Comparison of ENCODE assay signal across 20 cellular contexts in genomic region chr17:27797390-27798091, GRCh38. TPM values are rescaled to one million over a fixed set of nuclear protein-coding genes. Genes with fewer than 3 reads are reported as not detected.
DNase-seq lines count a peak whose midpoint lies in the region; ATAC-seq lines count a peak whose summit lies in the region.
"Had no signal": no experiment of that assay in that cellular context is flagged by ENCODE, and none has a peak within 500 bp of the region (broad histone marks: within the 10 kb centered on the region; RNA-seq: fewer than 3 reads in every experiment).

No MANE protein-coding gene starts in this region.

- intact Hi-C loops in naive thymus-derived CD4-positive, alpha-beta T cell (cut with micrococcal nuclease) = no loop called here

- CTCF ChIA-PET in naive thymus-derived CD4-positive, alpha-beta T cell (lab: Charles Lee) = no interaction called here

- POLR2A ChIA-PET in naive thymus-derived CD4-positive, alpha-beta T cell (lab: Charles Lee) = no interaction called here

- no peak overlapping the region for H3K4me3 ChIP-seq in naive thymus-derived CD4-positive, alpha-beta T cell (ENCODE audit: low read length)
- H3K4me3 ChIP-seq: adrenal gland, left lung, pancreas had no signal

- peaks cover 8% of the 10 kb centered on the region for H3K4me1 Mint-ChIP-seq in stimulated activated naive CD8-positive, alpha-beta T cell treated with anti-CD3 and anti-CD28 coated beads, Interleukin-15, amount 100 ng/mL, for 72 hours
- peaks cover 3 to 14% (median 6%) of the 10 kb centered on the region in 7 donors for H3K4me1 Mint-ChIP-seq in naive thymus-derived CD4-positive, alpha-beta T cell

- no peak overlapping the region for H3K27ac ChIP-seq in naive thymus-derived CD4-positive, alpha-beta T cell (ENCODE audit: low read depth, low read length)
- H3K27ac ChIP-seq: adrenal gland, left lung, pancreas had no signal

- H3K9me3 ChIP-seq in naive thymus-derived CD4-positive, alpha-beta T cell (ENCODE audit: control insufficient read depth in 2 of 3, low read length in 3 of 3) = no peaks in the 10 kb centered on the region
- H3K9me3 ChIP-seq: adrenal gland, left lung, pancreas had no signal

- peak; percentile 48 for ATAC-seq in stimulated activated naive CD8-positive, alpha-beta T cell treated with anti-CD3 and anti-CD28 coated beads, Interleukin-15, amount 100 ng/mL, for 72 hours
- no peak for ATAC-seq in stimulated activated naive CD8-positive, alpha-beta T cell treated with anti-CD3 and anti-CD28 coated beads, Interleukin-15, Interleukin-2, amounts not matched to agents 100 U/mL and 50 U/mL, for 24 hours
- ATAC-seq in GM18909 (IDR thresholded peaks at IDR 0.05; ENCODE audit: poor library complexity, unreplicated experiment) = no peak
- no peak for ATAC-seq in GM18870 (IDR thresholded peaks at IDR 0.05; ENCODE audit: unreplicated experiment)
- ATAC-seq in naive thymus-derived CD4-positive, alpha-beta T cell = no peak
- ATAC-seq: left lung, Panc1, pancreas had no signal

- no peaks in the 10 kb centered on the region for H3K4me1 ChIP-seq in naive thymus-derived CD4-positive, alpha-beta T cell (ENCODE audit: control insufficient read depth in 2 of 2, insufficient read depth in 2 of 2, low read length in 2 of 2)

- H3K4me3 Mint-ChIP-seq in stimulated activated naive CD8-positive, alpha-beta T cell treated with anti-CD3 and anti-CD28 coated beads, Interleukin-15, amount 100 ng/mL, for 72 hours = no peak overlapping the region
- no peak overlapping the region for H3K4me3 Mint-ChIP-seq in naive thymus-derived CD4-positive, alpha-beta T cell
- H3K4me3 Mint-ChIP-seq: activated T-helper 1 cell treated with anti-CD3 and anti-CD28 coated beads, Interleukin-12 subunit alpha, Interleukin-12 subunit beta, Interleukin-2, Interleukin-4 antibody, amounts not matched to agents 30 ng/mL and 10 ng/mL and 1 ng/mL, durations not matched to agents 14 hours and 24 hours and 36 hours had no signal

- H3K9me3 Mint-ChIP-seq in stimulated activated naive CD8-positive, alpha-beta T cell treated with anti-CD3 and anti-CD28 coated beads, Interleukin-15, amount 100 ng/mL, for 72 hours = no peaks in the 10 kb centered on the region
- peaks cover 0 to 2% (median 0%) of the 10 kb centered on the region in 11 donors for H3K9me3 Mint-ChIP-seq in naive thymus-derived CD4-positive, alpha-beta T cell
- H3K9me3 Mint-ChIP-seq: activated T-helper 1 cell treated with anti-CD3 and anti-CD28 coated beads, Interleukin-12 subunit alpha, Interleukin-12 subunit beta, Interleukin-2, Interleukin-4 antibody, amounts not matched to agents 30 ng/mL and 10 ng/mL and 1 ng/mL, durations not matched to agents 14 hours and 24 hours and 36 hours had no signal

- peaks cover 45% of the 10 kb centered on the region for H3K27me3 Mint-ChIP-seq in stimulated activated naive CD8-positive, alpha-beta T cell treated with anti-CD3 and anti-CD28 coated beads, Interleukin-15, amount 100 ng/mL, for 72 hours
- H3K27me3 Mint-ChIP-seq in naive thymus-derived CD4-positive, alpha-beta T cell = peaks cover 30 to 49% (median 37%) of the 10 kb centered on the region in 5 donors

- no peak for DNase-seq in stimulated activated naive CD8-positive, alpha-beta T cell treated with anti-CD3 and anti-CD28 coated beads, Interleukin-15, amount 100 ng/mL, for 72 hours
- no peak for DNase-seq in stimulated activated naive CD8-positive, alpha-beta T cell treated with anti-CD3 and anti-CD28 coated beads, Interleukin-15, Interleukin-2, amounts not matched to agents 100 U/mL and 50 U/mL, for 24 hours
- DNase-seq in SW480 (ENCODE audit: low spot score) (peak; percentile 97), kidney tubule cell (ENCODE audit: low spot score) (peak; percentile 57)
- DNase-seq in activated T-cell treated with anti-CD3 and anti-CD28 coated beads, Interleukin-2, amount 50 U/mL, for 1 hour = no peak
- no peak for DNase-seq in naive thymus-derived CD4-positive, alpha-beta T cell
- DNase-seq: activated CD4-positive, alpha-beta T cell treated with anti-CD3 and anti-CD28 coated beads, Interleukin-2, amount 50 U/mL, for 48 hours; adrenal gland; caudate nucleus; CD4-positive, CD25-positive, alpha-beta regulatory T cell; effector memory CD4-positive, alpha-beta T cell; EL; H7; left lung; NCI-H2081 treated with DMSO at 0.1 percent for 48 hours; pancreas had no signal

- H3K27ac Mint-ChIP-seq in stimulated activated naive CD8-positive, alpha-beta T cell treated with anti-CD3 and anti-CD28 coated beads, Interleukin-15, amount 100 ng/mL, for 72 hours = no peak overlapping the region
- H3K27ac Mint-ChIP-seq in naive thymus-derived CD4-positive, alpha-beta T cell = no peak overlapping the region
- H3K27ac Mint-ChIP-seq: activated T-helper 1 cell treated with anti-CD3 and anti-CD28 coated beads, Interleukin-12 subunit alpha, Interleukin-12 subunit beta, Interleukin-2, Interleukin-4 antibody, amounts not matched to agents 30 ng/mL and 10 ng/mL and 1 ng/mL, durations not matched to agents 14 hours and 24 hours and 36 hours; CD4-positive, CD25-positive, alpha-beta regulatory T cell had no signal

- peaks cover 0 to 10% (median 0%) of the 10 kb centered on the region in 5 donors for H3K36me3 Mint-ChIP-seq in naive thymus-derived CD4-positive, alpha-beta T cell
- H3K36me3 Mint-ChIP-seq: CD4-positive, CD25-positive, alpha-beta regulatory T cell had no signal

- H3K36me3 ChIP-seq in naive thymus-derived CD4-positive, alpha-beta T cell (ENCODE audit: control insufficient read depth in 2 of 3, insufficient read depth in 3 of 3, low read length in 3 of 3) = no peaks in the 10 kb centered on the region
- H3K36me3 ChIP-seq: adrenal gland, left lung, pancreas had no signal

- H3K27me3 ChIP-seq in naive thymus-derived CD4-positive, alpha-beta T cell (ENCODE audit: control insufficient read depth in 2 of 2, insufficient read depth in 2 of 2, low read length in 2 of 2) = no peaks in the 10 kb centered on the region
- H3K27me3 ChIP-seq: adrenal gland had no signal

RNA-seq across cellular contexts. Expression of gene NOS2, which starts 2.8 kb away (rescaled TPM):
- total RNA-seq in naive thymus-derived CD4-positive, alpha-beta T cell = under 1 TPM in 3 of 5 experiments, not detected in 2; 0.11 to 0.30 (median 0.16) TPM
- not detected for polyA plus RNA-seq in naive thymus-derived CD4-positive, alpha-beta T cell
- total RNA-seq: activated T-helper 1 cell treated with anti-CD3 and anti-CD28 coated beads, Interleukin-12 subunit alpha, Interleukin-12 subunit beta, Interleukin-2, Interleukin-4 antibody, amounts not matched to agents 30 ng/mL and 10 ng/mL and 1 ng/mL, durations not matched to agents 14 hours and 24 hours and 36 hours had no signal
- polyA plus RNA-seq: CD4-positive, CD25-positive, alpha-beta regulatory T cell had no signal

Comparison
In these comparisons a context has a peak if more than half of its experiments do, and no peak if none do; other contexts are left out.
1. DNase-seq: peak in SW480 (single experiment) and kidney tubule cell (single experiment); none in stimulated activated naive CD8-positive, alpha-beta T cell treated with anti-CD3 and anti-CD28 coated beads, Interleukin-15, amount 100 ng/mL, for 72 hours (0 of 2), stimulated activated naive CD8-positive, alpha-beta T cell treated with anti-CD3 and anti-CD28 coated beads, Interleukin-15, Interleukin-2, amounts not matched to agents 100 U/mL and 50 U/mL, for 24 hours (single experiment), activated T-cell treated with anti-CD3 and anti-CD28 coated beads, Interleukin-2, amount 50 U/mL, for 1 hour (single experiment) and naive thymus-derived CD4-positive, alpha-beta T cell (0 of 9).